In genomic region chr6:33278392-33278741, GRCh38 we compare ENCODE assay signal across 12 cellular contexts. TPM values are rescaled to one million over a fixed set of nuclear protein-coding genes. Genes with fewer than 3 reads are reported as not detected.
A peak's percentile ranks its signal among the peaks of the same experiment; 100 is the strongest.
DNase-seq lines count a peak whose midpoint lies in the region; ATAC-seq, FAIRE-seq and TF ChIP-seq lines count a peak whose summit lies in the region.
"Had no signal": no experiment of that assay in that cellular context is flagged by ENCODE, and none has a peak within 500 bp of the region (broad histone marks: within the 10 kb centered on the region; RNA-seq: fewer than 3 reads in every experiment).

No MANE protein-coding gene starts in this region.

- peak overlapping the region; percentile 90 to 99 (median 97) for H3K4me2 ChIP-seq in BLaER1 treated with 17β-estradiol and CSF1 and Interleukin-3, amounts not matched to agents 10 nM and 100 nM

- no peaks in the 10 kb centered on the region for H3K27me3 ChIP-seq in BLaER1 treated with 17β-estradiol and CSF1 and Interleukin-3, amounts not matched to agents 10 nM and 100 nM
- H3K27me3 ChIP-seq in H7 (ENCODE audit: control insufficient read depth, insufficient read depth, low read length) = no peaks in the 10 kb centered on the region
- H3K27me3 ChIP-seq in naive thymus-derived CD4-positive, alpha-beta T cell (ENCODE audit: control insufficient read depth in 2 of 2, insufficient read depth in 2 of 2, low read length in 2 of 2) = no peaks in the 10 kb centered on the region

- intact Hi-C loops in naive thymus-derived CD4-positive, alpha-beta T cell (cut with micrococcal nuclease) = loop anchor here in 1 of 2 donors (10.0 kb wide), 1 partner anchor 1084 kb away; the partner anchor contains the start of genes GPSM3 and PBX2

- no peaks in the 10 kb centered on the region for H3K27me3 Mint-ChIP-seq in activated naive CD8-positive, alpha-beta T cell
- no peaks in the 10 kb centered on the region for H3K27me3 Mint-ChIP-seq in naive thymus-derived CD4-positive, alpha-beta T cell

- no peak for TF ChIP-seq POLR2A in GM12892 (IDR thresholded peaks at IDR 0.05; ENCODE audit: low read depth, low read length)

- CTCF ChIA-PET in naive thymus-derived CD4-positive, alpha-beta T cell (lab: Charles Lee) = interaction anchor here (0.6 to 2.1 kb wide), 4 partner anchors 9 to 268 kb away, joined by 3 to 13 read pairs (median 4); partner anchors contain the start of genes PFDN6 and WDR46

- FAIRE-seq in GM12892 (lab: Jason Lieb, UNC) = no peak
- FAIRE-seq: HTR-8/SVneo had no signal

- H3K9me3 ChIP-seq in BLaER1 treated with 17β-estradiol and CSF1 and Interleukin-3, amounts not matched to agents 10 nM and 100 nM (replicated peaks in 1 of 11) = no peaks in the 10 kb centered on the region
- no peaks in the 10 kb centered on the region for H3K9me3 ChIP-seq in naive thymus-derived CD4-positive, alpha-beta T cell (ENCODE audit: control insufficient read depth in 2 of 3, low read length in 3 of 3)

- ATAC-seq in naive thymus-derived CD4-positive, alpha-beta T cell = no peak
- no peak for ATAC-seq in GM18909 (IDR thresholded peaks at IDR 0.05; ENCODE audit: poor library complexity, unreplicated experiment)

- H3K9me3 Mint-ChIP-seq in activated naive CD8-positive, alpha-beta T cell (ENCODE audit: low read depth) = no peaks in the 10 kb centered on the region
- H3K9me3 Mint-ChIP-seq in naive thymus-derived CD4-positive, alpha-beta T cell = no peaks in the 10 kb centered on the region

- POLR2A ChIA-PET in naive thymus-derived CD4-positive, alpha-beta T cell (lab: Charles Lee) = interaction anchor here (1.0 to 7.7 kb wide), 12 partner anchors 10 to 307 kb away, joined by 3 to 123 read pairs (median 10); partner anchors contain the start of genes PFDN6, RGL2, WDR46 and ZBTB22

- peaks cover 65 to 83% (median 71%) of the 10 kb centered on the region in 10 experiments for H3K4me1 ChIP-seq in BLaER1 treated with 17β-estradiol and CSF1 and Interleukin-3, amounts not matched to agents 10 nM and 100 nM
- H3K4me1 ChIP-seq in naive thymus-derived CD4-positive, alpha-beta T cell (ENCODE audit: control insufficient read depth in 2 of 2, insufficient read depth in 2 of 2, low read length in 2 of 2) = peaks cover 35 to 39% of the 10 kb centered on the region in 2 donors

- peak overlapping the region; percentile 83 to 99 (median 95); a peak in 20 of 22 replicates for H3K9ac ChIP-seq in BLaER1 treated with 17β-estradiol and CSF1 and Interleukin-3, amounts not matched to agents 10 nM and 100 nM

- H3K36me3 Mint-ChIP-seq in activated naive CD8-positive, alpha-beta T cell = peaks cover 13% of the 10 kb centered on the region
- peaks cover 0 to 26% (median 6%) of the 10 kb centered on the region in 5 donors for H3K36me3 Mint-ChIP-seq in naive thymus-derived CD4-positive, alpha-beta T cell

- peaks cover 40% of the 10 kb centered on the region for H3K4me1 Mint-ChIP-seq in activated naive CD8-positive, alpha-beta T cell (ENCODE audit: low read depth)
- peaks cover 25 to 71% (median 54%) of the 10 kb centered on the region in 7 donors for H3K4me1 Mint-ChIP-seq in naive thymus-derived CD4-positive, alpha-beta T cell

- peaks cover 28 to 94% (median 78%) of the 10 kb centered on the region in 11 experiments; a peak in 21 of 22 replicates for H4K20me1 ChIP-seq in BLaER1 treated with 17β-estradiol and CSF1 and Interleukin-3, amounts not matched to agents 10 nM and 100 nM

- DNase-seq in H7 (no peak), NCI-H69 (lab: John Stamatoyannopoulos, UW) (no peak), GM12892 (ENCODE audit: insufficient read length) (no peak)
- no peak for DNase-seq in naive thymus-derived CD4-positive, alpha-beta T cell
- DNase-seq in stimulated activated CD4-positive, alpha-beta T cell treated with anti-CD3 and anti-CD28 coated beads, Interleukin-2, amount 100 ng/mL, for 48 hours = no peak
- DNase-seq: activated effector memory CD4-positive, alpha-beta T cell treated with Interleukin-2 at 50 U/mL for 16 hours; DMS79; occipital lobe had no signal

- H3K4me3 Mint-ChIP-seq in activated naive CD8-positive, alpha-beta T cell = peak overlapping the region; percentile 84
- peak overlapping the region; percentile 55 to 93 (median 91) for H3K4me3 Mint-ChIP-seq in naive thymus-derived CD4-positive, alpha-beta T cell

- H3K27ac ChIP-seq in BLaER1 treated with 17β-estradiol and CSF1 and Interleukin-3, amounts not matched to agents 10 nM and 100 nM = peak overlapping the region in 8 of 11 experiments; percentile 78 to 99 (median 86); a peak in 11 of 22 replicates
- H3K27ac ChIP-seq in naive thymus-derived CD4-positive, alpha-beta T cell (ENCODE audit: low read depth, low read length) = peak overlapping the region; percentile 87

- peak overlapping the region; percentile 69 to 92 (median 86); a peak in 16 of 20 replicates for H3K4me3 ChIP-seq in BLaER1 treated with 17β-estradiol and CSF1 and Interleukin-3, amounts not matched to agents 10 nM and 100 nM
- peak overlapping the region; percentile 72; the same call in 1 of the 2 replicates for H3K4me3 ChIP-seq in H7 (ENCODE audit: insufficient read depth, low read depth, low read length)
- H3K4me3 ChIP-seq in naive thymus-derived CD4-positive, alpha-beta T cell (ENCODE audit: low read length) = peak overlapping the region; percentile 67

- no peak overlapping the region for H3K27ac Mint-ChIP-seq in activated naive CD8-positive, alpha-beta T cell
- peak overlapping the region in 8 of 9 donors; percentile 25 to 93 (median 62) for H3K27ac Mint-ChIP-seq in naive thymus-derived CD4-positive, alpha-beta T cell

- H3K36me3 ChIP-seq in BLaER1 treated with 17β-estradiol and CSF1 and Interleukin-3, amounts not matched to agents 10 nM and 100 nM = peaks cover 65 to 90% (median 83%) of the 10 kb centered on the region in 11 experiments
- peaks cover 31% of the 10 kb centered on the region for H3K36me3 ChIP-seq in H7 (replicated peaks; ENCODE audit: control insufficient read depth, insufficient read depth, low read length)
- H3K36me3 ChIP-seq in naive thymus-derived CD4-positive, alpha-beta T cell (ENCODE audit: control insufficient read depth in 2 of 3, insufficient read depth in 3 of 3, low read length in 3 of 3) = peaks cover 0 to 77% (median 5%) of the 10 kb centered on the region in 3 experiments

RNA-seq across cellular contexts. Expression of gene B3GALT4, which starts 1.4 kb away (rescaled TPM):
- total RNA-seq in H7 (2014; rRNA removed; shearing (Covaris generic)) = 5.6 and 8.3 TPM in 2 replicates
- 10 to 100 TPM; 12.9 to 48.0 (median 18.2) TPM for total RNA-seq in naive thymus-derived CD4-positive, alpha-beta T cell
- 10 to 100 TPM; 18.9 to 27.3 TPM for polyA plus RNA-seq in naive thymus-derived CD4-positive, alpha-beta T cell
- 3.8 TPM for polyA plus RNA-seq in GM12892 (2012; ENCODE audit: missing spikeins)

RNA-seq across cellular contexts. Expression of gene RPS18, which starts 6.5 kb away (rescaled TPM):
- total RNA-seq in H7 (2014; rRNA removed; shearing (Covaris generic)) = 3,561 and 4,135 TPM in 2 replicates
- 1,000 to 10,000 TPM; 2,454 to 4,896 (median 3,431) TPM for total RNA-seq in naive thymus-derived CD4-positive, alpha-beta T cell
- over 10,000 TPM in 1 of 2 donors, 1,000 to 10,000 TPM in 1; 8,513 to 10,735 TPM for polyA plus RNA-seq in naive thymus-derived CD4-positive, alpha-beta T cell
- 14,102 TPM for polyA plus RNA-seq in GM12892 (2012; ENCODE audit: missing spikeins)

RNA-seq across cellular contexts. Expression of gene VPS52, which starts 6.7 kb away (rescaled TPM):
- total RNA-seq in H7 (2014; rRNA removed; shearing (Covaris generic)) = 54.1 and 57.8 TPM in 2 replicates
- total RNA-seq in naive thymus-derived CD4-positive, alpha-beta T cell = 100 to 1,000 TPM in 2 of 5 experiments, 10 to 100 TPM in 3; 74.3 to 110 (median 90.5) TPM
- polyA plus RNA-seq in naive thymus-derived CD4-positive, alpha-beta T cell = 10 to 100 TPM; 15.5 to 26.8 TPM
- polyA plus RNA-seq in GM12892 (2012; ENCODE audit: missing spikeins) = 32.4 TPM

RNA-seq across cellular contexts. Expression of gene WDR46, which starts 10.7 kb away (rescaled TPM):
- 72.0 and 96.6 TPM in 2 replicates for total RNA-seq in H7 (2014; rRNA removed; shearing (Covaris generic))
- total RNA-seq in naive thymus-derived CD4-positive, alpha-beta T cell = 10 to 100 TPM; 25.3 to 62.7 (median 52.7) TPM
- polyA plus RNA-seq in naive thymus-derived CD4-positive, alpha-beta T cell = 10 to 100 TPM; 55.2 to 82.9 TPM
- polyA plus RNA-seq in GM12892 (2012; ENCODE audit: missing spikeins) = 41.6 TPM

RNA-seq across cellular contexts. Expression of gene PFDN6, which starts 11.0 kb away (rescaled TPM):
- 87.9 and 90.2 TPM in 2 replicates for total RNA-seq in H7 (2014; rRNA removed; shearing (Covaris generic))
- total RNA-seq in naive thymus-derived CD4-positive, alpha-beta T cell = 10 to 100 TPM; 14.6 to 73.2 (median 35.5) TPM
- 10 to 100 TPM; 26.5 to 36.3 TPM for polyA plus RNA-seq in naive thymus-derived CD4-positive, alpha-beta T cell
- polyA plus RNA-seq in GM12892 (2012; ENCODE audit: missing spikeins) = 203 TPM
